21 cellular contexts compared by ENCODE assay signal in genomic region chr11:33377852-33378385, GRCh38. TPM values are rescaled to one million over a fixed set of nuclear protein-coding genes. Genes with fewer than 3 reads are reported as not detected.
DNase-seq lines count a peak whose midpoint lies in the region; ATAC-seq, FAIRE-seq and TF ChIP-seq lines count a peak whose summit lies in the region.
"Had no signal": no experiment of that assay in that cellular context is flagged by ENCODE, and none has a peak within 500 bp of the region (broad histone marks: within the 10 kb centered on the region; RNA-seq: fewer than 3 reads in every experiment).

No MANE protein-coding gene starts in this region.

- no peaks in the 10 kb centered on the region for H3K27me3 ChIP-seq in astrocyte (ENCODE audit: insufficient read depth, low read length)
- H3K27me3 ChIP-seq in hepatocyte = peaks cover 71% of the 10 kb centered on the region
- peaks cover 11 to 23% of the 10 kb centered on the region in 2 donors for H3K27me3 ChIP-seq in small intestine (ENCODE audit: control insufficient read depth in 2 of 2, insufficient read depth in 2 of 2, low read length in 2 of 2)
- H3K27me3 ChIP-seq: vagina had no signal

- H3K36me3 ChIP-seq in astrocyte (ENCODE audit: insufficient read depth, low read length) = no peaks in the 10 kb centered on the region
- no peaks in the 10 kb centered on the region for H3K36me3 ChIP-seq in hepatocyte (replicated peaks; ENCODE audit: insufficient read depth, low read depth)
- no peaks in the 10 kb centered on the region for H3K36me3 ChIP-seq in small intestine (ENCODE audit: control insufficient read depth in 2 of 2, insufficient read depth in 2 of 2, low read length in 2 of 2)
- H3K36me3 ChIP-seq: left ventricle myocardium inferior, SJSA1, vagina had no signal

- H3K9me3 ChIP-seq in astrocyte (ENCODE audit: insufficient read depth, low read depth, low read length) (no peaks in the 10 kb centered on the region), hepatocyte (ENCODE audit: low read depth) (no peaks in the 10 kb centered on the region), small intestine (ENCODE audit: control insufficient read depth, low read depth) (no peaks in the 10 kb centered on the region)
- H3K9me3 ChIP-seq: left ventricle myocardium inferior, SJSA1, vagina had no signal

- no peaks in the 10 kb centered on the region for H3K9me3 Mint-ChIP-seq in activated naive CD8-positive, alpha-beta T cell (ENCODE audit: low read depth)
- no peaks in the 10 kb centered on the region for H3K9me3 Mint-ChIP-seq in activated naive CD8-positive, alpha-beta T cell treated with anti-CD3 and anti-CD28 coated beads for 36 hours
- H3K9me3 Mint-ChIP-seq in astrocyte (ENCODE audit: unreplicated experiment) = no peaks in the 10 kb centered on the region
- H3K9me3 Mint-ChIP-seq: activated naive CD4-positive, alpha-beta T cell treated with anti-CD3 and anti-CD28 coated beads for 36 hours; CD4-positive, alpha-beta T cell; naive B cell had no signal

- H3K4me3 ChIP-seq in astrocyte (ENCODE audit: insufficient read depth, low read depth, low read length) = peak overlapping the region; percentile 86
- H3K4me3 ChIP-seq in hepatocyte = no peak overlapping the region
- H3K4me3 ChIP-seq in small intestine (ENCODE audit: low read depth in 1 of 2, low read length in 2 of 2) = no peak overlapping the region
- H3K4me3 ChIP-seq: left ventricle myocardium inferior, SJSA1, vagina had no signal

- H3K9ac ChIP-seq in astrocyte (ENCODE audit: low read length) = peak overlapping the region; percentile 81

- H4K20me1 ChIP-seq in astrocyte (ENCODE audit: insufficient read depth, low read length) (peaks cover 44% of the 10 kb centered on the region), hepatocyte (ENCODE audit: insufficient read depth, poor library complexity, severe bottlenecking) (no peaks in the 10 kb centered on the region)

- H3K27me3 Mint-ChIP-seq in activated naive CD8-positive, alpha-beta T cell = peaks cover 42% of the 10 kb centered on the region
- H3K27me3 Mint-ChIP-seq in activated naive CD8-positive, alpha-beta T cell treated with anti-CD3 and anti-CD28 coated beads for 36 hours = peaks cover 50% of the 10 kb centered on the region
- no peaks in the 10 kb centered on the region for H3K27me3 Mint-ChIP-seq in astrocyte (ENCODE audit: low read depth, unreplicated experiment)

- H3K27ac ChIP-seq in astrocyte (ENCODE audit: low read depth, low read length) (peak overlapping the region; percentile 18), hepatocyte (no peak overlapping the region), small intestine (ENCODE audit: low read depth in 1 of 2, low read length in 1 of 2) (no peak overlapping the region)
- H3K27ac ChIP-seq: left ventricle myocardium inferior, SJSA1, vagina had no signal

- no peak overlapping the region for H2AFZ ChIP-seq in astrocyte (ENCODE audit: low read depth, low read length)
- H2AFZ ChIP-seq in hepatocyte = no peak overlapping the region

- no peak overlapping the region for H3K27ac Mint-ChIP-seq in activated naive CD8-positive, alpha-beta T cell
- H3K27ac Mint-ChIP-seq in activated naive CD8-positive, alpha-beta T cell treated with anti-CD3 and anti-CD28 coated beads for 36 hours = no peak overlapping the region
- H3K27ac Mint-ChIP-seq in astrocyte (ENCODE audit: unreplicated experiment) = no peak overlapping the region
- H3K27ac Mint-ChIP-seq: activated naive CD4-positive, alpha-beta T cell treated with anti-CD3 and anti-CD28 coated beads for 36 hours; CD4-positive, alpha-beta T cell; naive B cell had no signal

- ATAC-seq in GM21737 (IDR thresholded peaks at IDR 0.05; ENCODE audit: unreplicated experiment) = no peak

- H3K79me2 ChIP-seq in astrocyte (ENCODE audit: insufficient read depth, low read length) (peaks cover 78% of the 10 kb centered on the region), hepatocyte (no peaks in the 10 kb centered on the region)

- H3K4me3 Mint-ChIP-seq in activated naive CD8-positive, alpha-beta T cell = peak overlapping the region; percentile 4
- H3K4me3 Mint-ChIP-seq in activated naive CD8-positive, alpha-beta T cell treated with anti-CD3 and anti-CD28 coated beads for 36 hours = no peak overlapping the region
- peak overlapping the region; percentile 23 for H3K4me3 Mint-ChIP-seq in astrocyte (ENCODE audit: unreplicated experiment)
- H3K4me3 Mint-ChIP-seq: activated naive CD4-positive, alpha-beta T cell treated with anti-CD3 and anti-CD28 coated beads for 36 hours; CD4-positive, alpha-beta T cell had no signal

- no peaks in the 10 kb centered on the region for H3K36me3 Mint-ChIP-seq in activated naive CD8-positive, alpha-beta T cell
- no peaks in the 10 kb centered on the region for H3K36me3 Mint-ChIP-seq in activated naive CD8-positive, alpha-beta T cell treated with anti-CD3 and anti-CD28 coated beads for 36 hours
- no peaks in the 10 kb centered on the region for H3K36me3 Mint-ChIP-seq in astrocyte (ENCODE audit: low read depth, unreplicated experiment)
- H3K36me3 Mint-ChIP-seq: naive B cell had no signal

- DNase-seq in activated naive CD8-positive, alpha-beta T cell treated with anti-CD3 and anti-CD28 coated beads for 36 hours = no peak
- DNase-seq in astrocyte (ENCODE audit: low read depth) (peak; percentile 29), hepatocyte (ENCODE audit: low spot score) (no peak), small intestine (peak; percentile 45), SIG-M5 (lab: John Stamatoyannopoulos, UW) (no peak), DMS53 treated with DMSO at 0.1 percent for 48 hours (lab: John Stamatoyannopoulos, UW; ENCODE audit: unreplicated experiment) (no peak)
- DNase-seq: activated CD4-positive, alpha-beta T cell treated with anti-CD3 and anti-CD28 coated beads for 48 hours; activated naive CD4-positive, alpha-beta T cell treated with anti-CD3 and anti-CD28 coated beads for 36 hours; CD4-positive, alpha-beta T cell; HCEC 1CT; left ventricle myocardium inferior; naive B cell; NCI-H1694; right cardiac atrium had no signal

- FAIRE-seq in astrocyte (lab: Jason Lieb, UNC) (no peak), small intestine (lab: Jason Lieb, UNC) (no peak)
- FAIRE-seq: A204.1, frontal cortex had no signal

- H3K4me1 Mint-ChIP-seq in activated naive CD8-positive, alpha-beta T cell (ENCODE audit: low read depth) = peaks cover 3% of the 10 kb centered on the region
- no peaks in the 10 kb centered on the region for H3K4me1 Mint-ChIP-seq in activated naive CD8-positive, alpha-beta T cell treated with anti-CD3 and anti-CD28 coated beads for 36 hours
- peaks cover 16% of the 10 kb centered on the region for H3K4me1 Mint-ChIP-seq in astrocyte (ENCODE audit: low read depth, unreplicated experiment)

- peak overlapping the region; percentile 94 for H3K4me2 ChIP-seq in astrocyte (ENCODE audit: low read length)
- H3K4me2 ChIP-seq in hepatocyte = peak overlapping the region; percentile 84

- 44% methylated on average over 9 of the region's 9 CpGs for WGBS in hepatocyte (ENCODE audit: low lambda C conversion rate, missing lambda C conversion rate)
- 13 to 54% (median 25%) methylated on average over 9 of the region's 9 CpGs for WGBS in small intestine, 3 donors

- H3K4me1 ChIP-seq in astrocyte (ENCODE audit: insufficient read depth, low read length) (peaks cover 44% of the 10 kb centered on the region), hepatocyte (ENCODE audit: insufficient read depth) (no peaks in the 10 kb centered on the region), small intestine (ENCODE audit: control insufficient read depth in 2 of 2, insufficient read depth in 1 of 2, low read depth in 1 of 2, low read length in 1 of 2) (peaks cover 0 to 2% of the 10 kb centered on the region in 2 donors)
- H3K4me1 ChIP-seq: vagina had no signal

- no peaks in the 10 kb centered on the region for H3K9me2 ChIP-seq in hepatocyte (replicated peaks; ENCODE audit: insufficient read depth)

- TF ChIP-seq CTCF in astrocyte (IDR thresholded peaks at IDR 0.05; ENCODE audit: insufficient read depth, low read depth, low read length) (no peak), hepatocyte (IDR thresholded peaks at IDR 0.05; ENCODE audit: poor library complexity) (no peak)

RNA-seq across cellular contexts. Expression of gene KIAA1549L, which starts 2.0 kb away (rescaled TPM):
- total RNA-seq in activated naive CD8-positive, alpha-beta T cell treated with anti-CD3 and anti-CD28 coated beads for 36 hours = not detected
- total RNA-seq in astrocyte (10.3 TPM in 2 replicates), hepatocyte (0.36 and 0.57 TPM in 2 replicates)
- polyA plus RNA-seq in hepatocyte (0.05 TPM in 1 of 2 replicates, not detected in the other), small intestine (under 1 TPM in 2 of 3 donors, not detected in 1; under 0.01 to 0.34 TPM)
- total RNA-seq: activated naive CD4-positive, alpha-beta T cell treated with anti-CD3 and anti-CD28 coated beads for 36 hours; CD4-positive, alpha-beta T cell; NCI-H460 had no signal

Comparison
In these comparisons a context has a peak if more than half of its experiments do, and no peak if none do; other contexts are left out.
1. DNase-seq: peak in astrocyte (single experiment) and small intestine (single experiment); none in activated naive CD8-positive, alpha-beta T cell treated with anti-CD3 and anti-CD28 coated beads for 36 hours (single experiment), hepatocyte (single experiment), SIG-M5 (single experiment) and DMS53 treated with DMSO at 0.1 percent for 48 hours (single experiment).